ENCODE assay signal across 12 cellular contexts in genomic region chr7:44382459-44383300, GRCh38. TPM values are rescaled to one million over a fixed set of nuclear protein-coding genes. Genes with fewer than 3 reads are reported as not detected.
DNase-seq lines count a peak whose midpoint lies in the region; ATAC-seq and TF ChIP-seq lines count a peak whose summit lies in the region.
"Had no signal": no experiment of that assay in that cellular context is flagged by ENCODE, and none has a peak within 500 bp of the region (broad histone marks: within the 10 kb centered on the region; RNA-seq: fewer than 3 reads in every experiment).

No MANE protein-coding gene starts in this region.

- H3K4me1 ChIP-seq in RWPE2 (ENCODE audit: insufficient read depth, poor library complexity, severe bottlenecking) = peaks cover 38% of the 10 kb centered on the region

- H3K36me3 ChIP-seq in RWPE2 (ENCODE audit: low read depth) = peaks cover 34% of the 10 kb centered on the region

- H3K27me3 Mint-ChIP-seq in immature natural killer cell (ENCODE audit: low read depth in 3 of 3) = no peaks in the 10 kb centered on the region
- H3K27me3 Mint-ChIP-seq: stimulated activated naive CD8-positive, alpha-beta T cell treated with anti-CD3 and anti-CD28 coated beads, Interleukin-15, amount 100 ng/mL, for 72 hours had no signal

- no peak for DNase-seq in RWPE2 (ENCODE audit: low spot score)
- DNase-seq in dorsolateral prefrontal cortex = peak in 8 of 10 donors; percentile 46 to 86 (median 71)
- peak in 32 of 49 donors; percentile 30 to 79 (median 64) for DNase-seq in substantia nigra (lab: John Stamatoyannopoulos, UW)
- no peak for DNase-seq in immature natural killer cell
- DNase-seq in iPS-NIHi11 (ENCODE audit: low spot score) = no peak
- DNase-seq in RPMI8226 = no peak
- DNase-seq: activated CD4-positive, alpha-beta T cell treated with anti-CD3 and anti-CD28 coated beads, Interleukin-2, amount 50 U/mL, for 1 hour; NCI-H1417 treated with DMSO at 0.1 percent for 48 hours had no signal

- H3K36me3 Mint-ChIP-seq in immature natural killer cell = peaks cover 2 to 25% (median 18%) of the 10 kb centered on the region in 3 donors
- H3K36me3 Mint-ChIP-seq: activated naive CD4-positive, alpha-beta T cell treated with anti-CD3 and anti-CD28 coated beads, Interleukin-2, amount 50 U/mL, for 72 hours had no signal

- peaks cover 0 to 6% of the 10 kb centered on the region in 2 donors for H3K4me1 Mint-ChIP-seq in immature natural killer cell

- no peaks in the 10 kb centered on the region for H3K9me3 ChIP-seq in RWPE2 (ENCODE audit: severe bottlenecking)

- intact Hi-C loops in dorsolateral prefrontal cortex (cut with DNase I) = no loop called here

- H3K9me3 Mint-ChIP-seq in immature natural killer cell = no peaks in the 10 kb centered on the region
- H3K9me3 Mint-ChIP-seq: activated naive CD4-positive, alpha-beta T cell treated with anti-CD3 and anti-CD28 coated beads, Interleukin-2, amount 50 U/mL, for 72 hours; stimulated activated naive CD8-positive, alpha-beta T cell treated with anti-CD3 and anti-CD28 coated beads, Interleukin-15, amount 100 ng/mL, for 72 hours had no signal

- ATAC-seq in RWPE2 (ENCODE audit: low read depth) = no peak
- no peak for ATAC-seq in HG03175 (IDR thresholded peaks at IDR 0.05; ENCODE audit: unreplicated experiment)
- ATAC-seq: activated naive CD4-positive, alpha-beta T cell treated with anti-CD3 and anti-CD28 coated beads, Interleukin-2, amount 50 U/mL, for 72 hours; stimulated activated naive CD8-positive, alpha-beta T cell treated with anti-CD3 and anti-CD28 coated beads, Interleukin-15, amount 100 ng/mL, for 72 hours had no signal

- H3K27ac ChIP-seq in RWPE2 (ENCODE audit: poor library complexity, severe bottlenecking) (peak overlapping the region; percentile 98), dorsolateral prefrontal cortex (peak overlapping the region in 58 of 59 donors; percentile 31 to 91 (median 80)), layer of hippocampus (ENCODE audit: low read depth, low read length) (peak overlapping the region; percentile 76), substantia nigra (ENCODE audit: low read depth, low read length, poor library complexity, severe bottlenecking) (peak overlapping the region; percentile 50)

- no peak overlapping the region for H3K4me3 ChIP-seq in RWPE2 (ENCODE audit: severe bottlenecking)
- no peak overlapping the region for H3K4me3 ChIP-seq in dorsolateral prefrontal cortex

- H3K27me3 ChIP-seq in RWPE2 (ENCODE audit: insufficient read depth, poor library complexity, severe bottlenecking) = no peaks in the 10 kb centered on the region
- no peaks in the 10 kb centered on the region for H3K27me3 ChIP-seq in dorsolateral prefrontal cortex
- H3K27me3 ChIP-seq in layer of hippocampus (ENCODE audit: control insufficient read depth, insufficient read depth, low read length) = no peaks in the 10 kb centered on the region

- TF ChIP-seq CTCF in RWPE2 (IDR thresholded peaks at IDR 0.05; ENCODE audit: poor library complexity, severe bottlenecking) = no peak
- no peak for TF ChIP-seq CTCF in dorsolateral prefrontal cortex (IDR thresholded peaks at IDR 0.05 in 54 of 56, conservative IDR thresholded peaks at IDR 0.05 in 2 of 56; ENCODE audit: low read depth in 1 of 56, partially characterized antibody in 56 of 56)

- H3K4me3 Mint-ChIP-seq in immature natural killer cell = no peak overlapping the region
- H3K4me3 Mint-ChIP-seq: stimulated activated naive CD8-positive, alpha-beta T cell treated with anti-CD3 and anti-CD28 coated beads, Interleukin-15, amount 100 ng/mL, for 72 hours had no signal

- peak overlapping the region in 1 of 6 donors; percentile 46 for H3K27ac Mint-ChIP-seq in immature natural killer cell

RNA-seq across cellular contexts. Expression of gene CAMK2B, which starts 57.3 kb away (rescaled TPM):
- total RNA-seq in dorsolateral prefrontal cortex = 100 to 1,000 TPM; 111 to 469 (median 313) TPM
- polyA plus RNA-seq in immature natural killer cell = not detected

Comparison
In these comparisons a context has a peak if more than half of its experiments do, and no peak if none do; other contexts are left out.
1. DNase-seq: peak in dorsolateral prefrontal cortex (8 of 10) and substantia nigra (32 of 49); none in RWPE2 (single experiment), immature natural killer cell (0 of 3), iPS-NIHi11 (single experiment) and RPMI8226 (single experiment).
2. Peak in every context shown above with its lines, with median percentiles within 50 percentile points of each other: H3K27ac ChIP-seq.